8 cellular contexts compared by ENCODE assay signal in the genomic region with DNA sequence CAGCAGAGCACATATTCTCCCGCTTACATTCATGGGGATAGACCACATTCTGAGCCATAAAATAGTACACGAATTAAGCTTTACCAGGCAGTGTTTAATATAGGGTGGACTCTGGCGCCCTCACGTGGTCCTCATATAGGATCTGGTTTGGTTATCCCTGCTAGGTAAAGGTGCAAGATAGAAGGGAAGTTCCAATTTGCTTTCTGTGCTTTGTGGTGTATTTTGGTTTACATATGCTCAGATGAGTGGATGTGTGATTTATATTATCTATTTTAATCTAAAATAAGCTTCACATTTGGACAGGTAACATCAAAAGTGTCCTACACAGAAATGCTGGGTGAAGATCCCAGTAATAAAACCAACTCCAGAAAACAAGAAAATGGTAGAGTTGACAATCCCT. TPM values are rescaled to one million over a fixed set of nuclear protein-coding genes. Genes with fewer than 3 reads are reported as not detected.
DNase-seq lines count a peak whose midpoint lies in the region; ATAC-seq and TF ChIP-seq lines count a peak whose summit lies in the region.

No MANE protein-coding gene starts in this region.

- no peak for TF ChIP-seq EP300 in transverse colon (IDR thresholded peaks at IDR 0.05; ENCODE audit: low read depth)

- TF ChIP-seq POLR2A in NB4 (IDR thresholded peaks at IDR 0.05; ENCODE audit: extremely low read depth, insufficient read length) (no peak), transverse colon (IDR thresholded peaks at IDR 0.05) (no peak)

- H3K4me1 Mint-ChIP-seq in osteocyte (ENCODE audit: unreplicated experiment) = peaks cover 4% of the 10 kb centered on the region

- peak; percentile 54 for ATAC-seq in GM18520 (IDR thresholded peaks at IDR 0.05; ENCODE audit: unreplicated experiment)

- in situ Hi-C loops in transverse colon (cut with MboI; ENCODE audit: low pct_ligation_motif_present in 1 of 4, low pct_unique_long_range_greater_than_20kb in 1 of 4, low sequenced_read_pairs in 3 of 4) = loop anchor here in 2 of 4 donors (25.0 kb wide), 1 partner anchor 412 kb away; a partner anchor contains a TSS

- DNase-seq in A172 (ENCODE audit: low spot score) (peak; percentile 77), NB4 (ENCODE audit: low read depth) (peak; percentile 87), SJSA1 (ENCODE audit: low read depth in 1 of 2, low spot score in 2 of 2) (peak; percentile 36 to 52), foreskin melanocyte (peak; percentile 44), osteocyte (ENCODE audit: extremely low spot score, unreplicated experiment) (no peak), transverse colon (peak; percentile 74)
- DNase-seq in activated effector memory CD4-positive, alpha-beta T cell treated with Interleukin-2 at 50 U/mL for 16 hours = peak; percentile 39

- H3K4me3 Mint-ChIP-seq in osteocyte (ENCODE audit: unreplicated experiment) = no peak overlapping the region

- H3K36me3 Mint-ChIP-seq in osteocyte (ENCODE audit: unreplicated experiment) = no peaks in the 10 kb centered on the region

- WGBS in transverse colon (ENCODE audit: low coverage in 1 of 2), 2 donors = 0% methylated on average over 4 of the region's 4 CpGs

- H3K27me3 ChIP-seq in SJSA1 (replicated peaks) (peaks cover 41% of the 10 kb centered on the region), transverse colon (peaks cover 89% of the 10 kb centered on the region)

- no peaks in the 10 kb centered on the region for H3K9me3 ChIP-seq in SJSA1 (replicated peaks)
- no peaks in the 10 kb centered on the region for H3K9me3 ChIP-seq in transverse colon

- TF ChIP-seq CTCF in NB4 (IDR thresholded peaks at IDR 0.05; ENCODE audit: low read depth, low read length) = peak; percentile 67
- TF ChIP-seq CTCF in osteocyte (IDR thresholded peaks at IDR 0.05) = peak; percentile 72
- TF ChIP-seq CTCF in transverse colon (IDR thresholded peaks at IDR 0.05) = peak; percentile 60 to 68 (median 63)

- no peaks in the 10 kb centered on the region for H3K9me3 Mint-ChIP-seq in osteocyte (ENCODE audit: unreplicated experiment)

- H3K4me3 ChIP-seq in NB4 (ENCODE audit: low read depth, low read length) (no peak overlapping the region), SJSA1 (no peak overlapping the region), transverse colon (no peak overlapping the region)

- H3K27ac ChIP-seq in SJSA1 (no peak overlapping the region), transverse colon (no peak overlapping the region)

- H3K36me3 ChIP-seq in SJSA1 = no peaks in the 10 kb centered on the region
- no peaks in the 10 kb centered on the region for H3K36me3 ChIP-seq in transverse colon

- H3K27me3 Mint-ChIP-seq in osteocyte (ENCODE audit: unreplicated experiment) = peaks cover 48% of the 10 kb centered on the region

- H3K4me1 ChIP-seq in SJSA1 (replicated peaks) = no peaks in the 10 kb centered on the region
- H3K4me1 ChIP-seq in transverse colon = peaks cover 0 to 9% (median 7%) of the 10 kb centered on the region in 4 donors

- intact Hi-C loops in transverse colon (cut with DNase I; ENCODE audit: low total_unique reads) = no loop called here

- no peak overlapping the region for H3K27ac Mint-ChIP-seq in osteocyte (ENCODE audit: unreplicated experiment)

RNA-seq across cellular contexts. Expression of a gene that starts 3.6 kb away (rescaled TPM):
- not detected in 2 replicates for total RNA-seq in A172 (2014; rRNA removed; shearing (Covaris generic))
- not detected in 2 replicates for total RNA-seq in SJSA1 (2014; rRNA removed; shearing (Covaris generic))
- total RNA-seq in osteocyte = not detected in 2 replicates
- 10 to 100 TPM in 1 of 4 donors, 1 to 10 TPM in 3; 1.5 to 12.0 (median 3.3) TPM for total RNA-seq in transverse colon

RNA-seq across cellular contexts. Expression of a gene that starts 45.4 kb away (rescaled TPM):
- total RNA-seq in A172 (2014; rRNA removed; shearing (Covaris generic)) = 0.02 TPM in 1 of 2 replicates, not detected in the other
- total RNA-seq in SJSA1 (2014; rRNA removed; shearing (Covaris generic)) = not detected in 2 replicates
- total RNA-seq in osteocyte (not detected in 2 replicates), transverse colon (1 to 10 TPM in 2 of 4 donors, not detected in 2; 6.4 to 9.4 TPM)
